Comparison of ENCODE assay signal across 8 cellular contexts in the genomic region with DNA sequence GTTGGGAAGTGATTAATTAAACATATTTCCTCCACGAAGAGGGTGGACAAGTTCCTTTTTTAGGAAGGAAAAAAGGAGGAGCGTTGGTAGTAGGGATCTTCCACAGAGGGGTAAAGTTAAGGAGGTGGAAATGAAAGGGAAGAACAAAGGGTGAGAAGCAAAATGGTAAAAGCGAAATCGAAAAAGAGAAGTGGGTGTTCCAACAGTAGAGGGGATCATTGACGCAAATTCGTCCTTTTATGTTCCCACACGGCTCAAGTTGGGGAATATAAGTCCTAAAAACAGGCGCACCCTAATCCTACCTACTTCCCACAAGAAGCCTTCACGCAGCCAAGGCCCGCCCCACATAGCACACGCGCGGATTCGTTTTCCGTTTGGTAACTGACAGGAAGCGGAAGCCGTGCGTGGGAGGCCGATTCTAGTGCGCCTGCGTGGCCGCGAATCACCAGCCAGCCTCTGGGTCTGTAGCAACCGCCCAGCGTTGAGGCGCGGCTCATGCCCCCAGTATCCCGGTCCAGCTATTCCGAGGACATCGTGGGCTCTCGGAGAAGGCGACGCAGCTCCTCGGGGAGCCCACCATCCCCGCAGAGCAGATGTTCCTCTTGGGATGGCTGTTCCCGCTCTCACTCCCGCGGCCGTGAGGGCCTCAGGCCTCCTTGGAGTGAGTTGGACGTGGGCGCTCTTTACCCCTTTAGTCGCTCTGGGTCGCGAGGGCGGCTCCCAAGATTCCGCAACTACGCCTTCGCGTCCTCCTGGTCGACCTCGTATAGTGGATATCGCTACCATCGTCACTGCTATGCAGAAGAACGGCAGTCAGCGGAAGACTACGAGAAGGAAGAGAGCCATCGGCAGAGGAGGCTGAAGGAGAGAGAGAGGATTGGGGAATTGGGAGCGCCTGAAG. TPM values are rescaled to one million over a fixed set of nuclear protein-coding genes. Genes with fewer than 3 reads are reported as not detected.
DNase-seq lines count a peak whose midpoint lies in the region; ATAC-seq, FAIRE-seq and TF ChIP-seq lines count a peak whose summit lies in the region.

A gene (plus strand): TSS at position 421 of the 901 bp plus-strand sequence. CDS start 75 bp downstream, at position 496.

- H3K4me1 ChIP-seq in GM12878 (ENCODE audit: control insufficient read depth, insufficient read depth, low read length): no peaks in the 10 kb centered on the region

- peaks cover 4% of the 10 kb centered on the region for H3K4me1 Mint-ChIP-seq in T-helper 2 cell treated with Interferon-gamma antibody and Interleukin-4, amounts not matched to agents 5 μg/mL and 100 μg/mL, for 36 hours (ENCODE audit: low read depth)

- in situ Hi-C loops in GM12878 (cut with MboI): no loop called here

- H3K9ac ChIP-seq in GM12878 (ENCODE audit: control insufficient read depth, insufficient read depth, low read length): no peak within 1 kb of the TSS

- H3K27ac ChIP-seq in GM12878 (ENCODE audit: control insufficient read depth, insufficient read depth): peak within 1 kb of the TSS; percentile 25; the same call in 1 of the 2 replicates

- peaks cover 12% of the 10 kb centered on the region for H3K27me3 Mint-ChIP-seq in T-helper 2 cell treated with Interferon-gamma antibody and Interleukin-4, amounts not matched to agents 5 μg/mL and 100 μg/mL, for 36 hours (ENCODE audit: low read depth)

- peaks cover 4% of the 10 kb centered on the region; the same call in 2 of the 3 replicates for H3K9me3 ChIP-seq in GM12878 (replicated peaks; ENCODE audit: control insufficient read depth, insufficient read depth, low read length)

- POLR2A ChIA-PET in GM12878 (lab: Charles Lee): interaction anchor here (0.6 kb wide), 1 partner anchor 342 kb away, joined by 3 read pairs; no protein-coding TSS in a partner anchor

- peak within 1 kb of the TSS; percentile 60 for H3K4me2 ChIP-seq in GM12878 (ENCODE audit: control insufficient read depth, insufficient read depth)

- no peak for TF ChIP-seq EP300 in GM12878 (IDR thresholded peaks at IDR 0.05; ENCODE audit: borderline replicate concordance in 1 of 2, control insufficient read depth in 1 of 2, low read depth in 2 of 2, low read length in 2 of 2)

- no peak within 1 kb of the TSS for H3K27ac Mint-ChIP-seq in T-helper 2 cell treated with Interferon-gamma antibody and Interleukin-4, amounts not matched to agents 5 μg/mL and 100 μg/mL, for 36 hours

- RAD21 ChIA-PET in GM12878 (lab: Charles Lee; ENCODE audit: unreplicated experiment): no interaction called here

- H3K9me3 Mint-ChIP-seq in T-helper 2 cell treated with Interferon-gamma antibody and Interleukin-4, amounts not matched to agents 5 μg/mL and 100 μg/mL, for 36 hours: peaks cover 9% of the 10 kb centered on the region

- TF ChIP-seq POLR2A in GM12878 (IDR thresholded peaks at IDR 0.05; ENCODE audit: low read depth, low read length): peak; percentile 59

- FAIRE-seq in GM12878 (lab: Jason Lieb, UNC): no peak

- H3K79me2 ChIP-seq in GM12878 (ENCODE audit: control insufficient read depth, insufficient read depth, low read length): no peaks in the 10 kb centered on the region

- H3K27me3 ChIP-seq in GM12878 (replicated peaks in 1 of 2; ENCODE audit: control insufficient read depth in 2 of 2, insufficient read depth in 2 of 2, low read length in 1 of 2): no peaks in the 10 kb centered on the region

- peak within 1 kb of the TSS; percentile 13 for H3K4me3 Mint-ChIP-seq in T-helper 2 cell treated with Interferon-gamma antibody and Interleukin-4, amounts not matched to agents 5 μg/mL and 100 μg/mL, for 36 hours

- peak; percentile 45 for DNase-seq in T-helper 2 cell treated with Interferon-gamma antibody and Interleukin-4, amounts not matched to agents 5 μg/mL and 100 μg/mL, for 36 hours (ENCODE audit: low spot score)
- no peak for DNase-seq in GM12878 (ENCODE audit: low read depth, low spot score)
- peak; percentile 64 for DNase-seq in inferior parietal cortex (ENCODE audit: extremely low spot score)
- DNase-seq in stimulated activated CD4-positive, alpha-beta T cell treated with anti-CD3 and anti-CD28 coated beads, Interleukin-1b, Interleukin-23, amount 100 ng/mL, for 4 hours (ENCODE audit: low read depth in 2 of 2): peak; percentile 50 to 61
- DNase-seq in NOMO-1 treated with dmso at 0.1 percent for 144 hours (lab: John Stamatoyannopoulos, UW; ENCODE audit: unreplicated experiment): no peak
- no peak for DNase-seq in DMS53 (lab: John Stamatoyannopoulos, UW)

- no peak for TF ChIP-seq CTCF in GM12878 (IDR thresholded peaks at IDR 0.05 in 2 of 3, conservative IDR thresholded peaks at IDR 0.05 in 1 of 3; ENCODE audit: control insufficient read depth in 2 of 3, extremely low read depth in 1 of 3, insufficient read depth in 1 of 3, low read depth in 3 of 3, low read length in 3 of 3)

- H3K36me3 ChIP-seq in GM12878 (ENCODE audit: control insufficient read depth in 2 of 2, insufficient read depth in 2 of 2, low read length in 1 of 2): no peaks in the 10 kb centered on the region

- SMC1A ChIA-PET in GM12878 (lab: Charles Lee; ENCODE audit: uncharacterized antibody, unreplicated experiment): no interaction called here

- no TSS peak for BruUV-seq in GM12878 (replicated peaks; lab: Mats Ljungman, UMichigan)

- H3K36me3 Mint-ChIP-seq in T-helper 2 cell treated with Interferon-gamma antibody and Interleukin-4, amounts not matched to agents 5 μg/mL and 100 μg/mL, for 36 hours (ENCODE audit: low read depth): peaks cover 8% of the 10 kb centered on the region

- H3K4me3 ChIP-seq in GM12878: 0 out of 2 replicates have a peak within 1 kb of the TSS, but pooled peaks have one; percentile 33

- no peak for TF ChIP-seq RAD21 in GM12878 (IDR thresholded peaks at IDR 0.05; ENCODE audit: insufficient read depth, low read depth, low read length)

- CTCF ChIA-PET in GM12878 (lab: Yijun Ruan, JAX): interaction anchor here (0.6 kb wide), 1 partner anchor 13 kb away, joined by 3 read pairs; no protein-coding TSS in a partner anchor

- 82% methylated on average over 53 of the region's 58 CpGs for WGBS in GM12878 (ENCODE audit: insufficient coverage, insufficient replicate concordance, low lambda C conversion rate, missing lambda C conversion rate)

- intact Hi-C loops in GM12878 (cut with micrococcal nuclease; ENCODE audit: unreplicated experiment): no loop called here

- peak within 1 kb of the TSS; percentile 75 for H2AFZ ChIP-seq in GM12878 (ENCODE audit: control insufficient read depth, low read depth, low read length)

- no peaks in the 10 kb centered on the region for H4K20me1 ChIP-seq in GM12878 (ENCODE audit: control insufficient read depth, insufficient read depth)

- ATAC-seq in GM12878: no peak
- ATAC-seq in GM18909 (IDR thresholded peaks at IDR 0.05; ENCODE audit: poor library complexity, unreplicated experiment): no peak
- no peak for ATAC-seq in HG03025 (IDR thresholded peaks at IDR 0.05; ENCODE audit: low FRiP score, unreplicated experiment)

TF ChIP-seq in GM12878, 131 proteins besides CTCF, POLR2A, EP300 and RAD21 (continues in another document):
- TF ChIP-seq, protein P1, sequence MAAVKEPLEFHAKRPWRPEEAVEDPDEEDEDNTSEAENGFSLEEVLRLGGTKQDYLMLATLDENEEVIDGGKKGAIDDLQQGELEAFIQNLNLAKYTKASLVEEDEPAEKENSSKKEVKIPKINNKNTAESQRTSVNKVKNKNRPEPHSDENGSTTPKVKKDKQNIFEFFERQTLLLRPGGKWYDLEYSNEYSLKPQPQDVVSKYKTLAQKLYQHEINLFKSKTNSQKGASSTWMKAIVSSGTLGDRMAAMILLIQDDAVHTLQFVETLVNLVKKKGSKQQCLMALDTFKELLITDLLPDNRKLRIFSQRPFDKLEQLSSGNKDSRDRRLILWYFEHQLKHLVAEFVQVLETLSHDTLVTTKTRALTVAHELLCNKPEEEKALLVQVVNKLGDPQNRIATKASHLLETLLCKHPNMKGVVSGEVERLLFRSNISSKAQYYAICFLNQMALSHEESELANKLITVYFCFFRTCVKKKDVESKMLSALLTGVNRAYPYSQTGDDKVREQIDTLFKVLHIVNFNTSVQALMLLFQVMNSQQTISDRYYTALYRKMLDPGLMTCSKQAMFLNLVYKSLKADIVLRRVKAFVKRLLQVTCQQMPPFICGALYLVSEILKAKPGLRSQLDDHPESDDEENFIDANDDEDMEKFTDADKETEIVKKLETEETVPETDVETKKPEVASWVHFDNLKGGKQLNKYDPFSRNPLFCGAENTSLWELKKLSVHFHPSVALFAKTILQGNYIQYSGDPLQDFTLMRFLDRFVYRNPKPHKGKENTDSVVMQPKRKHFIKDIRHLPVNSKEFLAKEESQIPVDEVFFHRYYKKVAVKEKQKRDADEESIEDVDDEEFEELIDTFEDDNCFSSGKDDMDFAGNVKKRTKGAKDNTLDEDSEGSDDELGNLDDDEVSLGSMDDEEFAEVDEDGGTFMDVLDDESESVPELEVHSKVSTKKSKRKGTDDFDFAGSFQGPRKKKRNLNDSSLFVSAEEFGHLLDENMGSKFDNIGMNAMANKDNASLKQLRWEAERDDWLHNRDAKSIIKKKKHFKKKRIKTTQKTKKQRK (IDR thresholded peaks at IDR 0.05; ENCODE audit: low read depth, low read length): no peak
- TF ChIP-seq IKZF1 (conservative IDR thresholded peaks at IDR 0.05): peak; percentile 42
- peak; percentile 72 for TF ChIP-seq SPI1 (IDR thresholded peaks at IDR 0.05; ENCODE audit: borderline replicate concordance, insufficient read depth, low read depth, low read length)

RNA-seq across cellular contexts. Expression of the gene that starts here (rescaled TPM):
- 0.29 TPM in 1 of 2 replicates, not detected in the other for total RNA-seq in GM12878 (2013; cell fraction: nucleolus; rRNA removed)
- total RNA-seq in GM12878 (2014; rRNA removed) (0.16 and 0.17 TPM in 2 replicates), GM12878 (2014; rRNA removed; fragmentation: Illumina TruSeq; extraction: Trizol) (0.27 and 0.32 TPM in 2 replicates), GM12878 (2021) (0.11 and 0.18 TPM in 2 replicates)
- not detected for polyA plus RNA-seq in GM12878 (2011; ENCODE audit: low read depth)
- polyA plus RNA-seq in GM12878 (2011; rRNA removed) (not detected in 2 replicates), GM12878 (2014; fragmentation: Illumina TruSeq; extraction: Trizol) (0.15 and 0.29 TPM in 2 replicates), GM12878 (2014; fragmentation: Nextera tagmentation; extraction: Ambion mirVana) (under 1 TPM; 0.10 to 0.22 TPM), GM12878 (2014; rRNA removed) (0.27 and 0.31 TPM in 2 replicates), GM12878 (2016; fragmentation: Nextera tagmentation; extraction: Ambion mirVana) (under 1 TPM; 0.19 to 0.48 TPM)
- polyA plus RNA-seq in GM12878 (2011; cell fraction: cytosol; rRNA removed): not detected in 2 replicates
- polyA plus RNA-seq in GM12878 (2011; cell fraction: nucleus; rRNA removed): 0.07 TPM in 1 of 2 replicates, not detected in the other
- 0.09 and 0.21 TPM in 2 replicates for polyA plus RNA-seq in GM12878 (2012)
- not detected in 2 replicates for polyA minus RNA-seq in GM12878 (2011; rRNA and poly(A)+ RNA removed)
- polyA minus RNA-seq in GM12878 (2011; cell fraction: cytosol; rRNA and poly(A)+ RNA removed): not detected in 2 replicates
- polyA minus RNA-seq in GM12878 (2011; cell fraction: nucleus; rRNA and poly(A)+ RNA removed): not detected in 2 replicates

Comparison
In these comparisons a context has a peak if more than half of its experiments do, and no peak if none do; other contexts are left out.
1. DNase-seq: peak in T-helper 2 cell treated with Interferon-gamma antibody and Interleukin-4, amounts not matched to agents 5 μg/mL and 100 μg/mL, for 36 hours (single experiment), inferior parietal cortex (single experiment) and stimulated activated CD4-positive, alpha-beta T cell treated with anti-CD3 and anti-CD28 coated beads, Interleukin-1b, Interleukin-23, amount 100 ng/mL, for 4 hours (2 of 2); none in GM12878 (single experiment), NOMO-1 treated with dmso at 0.1 percent for 144 hours (single experiment) and DMS53 (single experiment).